In genomic region chr7:102903576-102903975, GRCh38 we compare ENCODE assay signal across 2 cellular contexts. TPM values are rescaled to one million over a fixed set of nuclear protein-coding genes. Genes with fewer than 3 reads are reported as not detected.
"Had no signal": no experiment of that assay in that cellular context is flagged by ENCODE, and none has a peak within 500 bp of the region (broad histone marks: within the 10 kb centered on the region; RNA-seq: fewer than 3 reads in every experiment).

No MANE protein-coding gene starts in this region.

RNA-seq across cellular contexts. Expression of gene LRRC17, which starts 9.2 kb away (rescaled TPM):
- total RNA-seq: OCI-LY7, PC-9 had no signal
